28 cellular contexts compared by ENCODE assay signal in genomic region chr5:167051369-167051768, GRCh38.
"Had no signal": no experiment of that assay in that cellular context is flagged by ENCODE, and none has a peak within 500 bp of the region (broad histone marks: within the 10 kb centered on the region; RNA-seq: fewer than 3 reads in every experiment).

No MANE protein-coding gene starts in this region.

- H3K27me3 ChIP-seq: adrenal gland, brain microvascular endothelial cell had no signal

- H3K27ac Mint-ChIP-seq: activated CD4-positive, alpha-beta memory T cell treated with anti-CD3 and anti-CD28 coated beads for 36 hours; activated CD4-positive, alpha-beta T cell treated with anti-CD3 and anti-CD28 coated beads for 36 hours; activated naive CD4-positive, alpha-beta T cell treated with anti-CD3 and anti-CD28 coated beads for 36 hours; activated naive CD4-positive, alpha-beta T cell treated with anti-CD3 and anti-CD28 coated beads, Interleukin-2, amount 50 U/mL, for 72 hours; activated T-helper 1 cell treated with anti-CD3 and anti-CD28 coated beads, Interleukin-12 subunit alpha, Interleukin-12 subunit beta, Interleukin-2, Interleukin-4 antibody, amounts not matched to agents 30 ng/mL and 10 ng/mL and 1 ng/mL, durations not matched to agents 14 hours and 24 hours and 36 hours had no signal

- H3K4me3 ChIP-seq: adrenal gland, K562, SK-N-MC had no signal

- H3K36me3 Mint-ChIP-seq: activated CD4-positive, alpha-beta memory T cell treated with anti-CD3 and anti-CD28 coated beads for 36 hours; activated naive CD4-positive, alpha-beta T cell treated with anti-CD3 and anti-CD28 coated beads, Interleukin-2, amount 50 U/mL, for 72 hours had no signal

- H3K27ac ChIP-seq: adrenal gland, brain microvascular endothelial cell, SK-N-MC had no signal

- H3K4me1 ChIP-seq: adrenal gland had no signal

- ATAC-seq: activated CD4-positive, alpha-beta T cell treated with anti-CD3 and anti-CD28 coated beads for 36 hours; activated naive CD4-positive, alpha-beta T cell treated with anti-CD3 and anti-CD28 coated beads, Interleukin-2, amount 50 U/mL, for 72 hours; activated T-cell treated with anti-CD3 and anti-CD28 coated beads, Interleukin-2, amount 50 U/mL, for 4 hours; K562 had no signal

- DNase-seq: activated CD4-positive, alpha-beta memory T cell treated with anti-CD3 and anti-CD28 coated beads for 36 hours; activated CD4-positive, alpha-beta T cell treated with anti-CD3 and anti-CD28 coated beads for 36 hours; activated CD4-positive, alpha-beta T cell treated with anti-CD3 and anti-CD28 coated beads, Interleukin-2, amount 50 U/mL, for 1 hour; activated CD8-positive, alpha-beta memory T cell treated with anti-CD3 and anti-CD28 coated beads, Interleukin-2, amount 50 U/mL, for 4 hours; activated gamma-delta T cell treated with Interleukin-2 at 50 U/mL for 16 hours; activated naive CD4-positive, alpha-beta T cell treated with anti-CD3 and anti-CD28 coated beads for 36 hours; activated T-cell treated with anti-CD3 and anti-CD28 coated beads for 4 hours; activated T-cell treated with anti-CD3 and anti-CD28 coated beads, Interleukin-2, amount 50 U/mL, for 4 hours; adrenal gland; anterior cingulate cortex; central memory CD4-positive, alpha-beta T cell; NCI-H1105; NCI-H1417 treated with DMSO at 0.1 percent for 48 hours; NCI-H1694; NCI-H1930; NCI-H2081 treated with DMSO at 0.1 percent for 48 hours; NCI-H226; NCI-H446 treated with DMSO at 0.1 percent for 48 hours; NCI-H524; NCI-H69; OCI-M1; Right ventricle myocardium superior; T1000 had no signal

- H3K36me3 ChIP-seq: adrenal gland, brain microvascular endothelial cell had no signal

- FAIRE-seq: K562 had no signal

- H3K9me3 Mint-ChIP-seq: activated CD4-positive, alpha-beta memory T cell treated with anti-CD3 and anti-CD28 coated beads for 36 hours; activated T-helper 1 cell treated with anti-CD3 and anti-CD28 coated beads, Interleukin-12 subunit alpha, Interleukin-12 subunit beta, Interleukin-2, Interleukin-4 antibody, amounts not matched to agents 30 ng/mL and 10 ng/mL and 1 ng/mL, durations not matched to agents 14 hours and 24 hours and 36 hours had no signal

- H3K27me3 Mint-ChIP-seq: activated CD4-positive, alpha-beta memory T cell treated with anti-CD3 and anti-CD28 coated beads for 36 hours; activated CD4-positive, alpha-beta T cell treated with anti-CD3 and anti-CD28 coated beads for 36 hours had no signal

- H3K4me3 Mint-ChIP-seq: activated CD4-positive, alpha-beta memory T cell treated with anti-CD3 and anti-CD28 coated beads for 36 hours; activated CD4-positive, alpha-beta T cell treated with anti-CD3 and anti-CD28 coated beads for 36 hours; activated naive CD4-positive, alpha-beta T cell treated with anti-CD3 and anti-CD28 coated beads for 36 hours; activated T-cell treated with anti-CD3 and anti-CD28 coated beads, Interleukin-2, amount 50 U/mL, for 4 hours; activated T-helper 1 cell treated with anti-CD3 and anti-CD28 coated beads, Interleukin-12 subunit alpha, Interleukin-12 subunit beta, Interleukin-2, Interleukin-4 antibody, amounts not matched to agents 30 ng/mL and 10 ng/mL and 1 ng/mL, durations not matched to agents 14 hours and 24 hours and 36 hours had no signal

- H3K9me3 ChIP-seq: adrenal gland had no signal

- H3K4me1 Mint-ChIP-seq: activated CD4-positive, alpha-beta T cell treated with anti-CD3 and anti-CD28 coated beads for 36 hours had no signal
